Comparison of ENCODE assay signal across 9 cellular contexts in the genomic region with DNA sequence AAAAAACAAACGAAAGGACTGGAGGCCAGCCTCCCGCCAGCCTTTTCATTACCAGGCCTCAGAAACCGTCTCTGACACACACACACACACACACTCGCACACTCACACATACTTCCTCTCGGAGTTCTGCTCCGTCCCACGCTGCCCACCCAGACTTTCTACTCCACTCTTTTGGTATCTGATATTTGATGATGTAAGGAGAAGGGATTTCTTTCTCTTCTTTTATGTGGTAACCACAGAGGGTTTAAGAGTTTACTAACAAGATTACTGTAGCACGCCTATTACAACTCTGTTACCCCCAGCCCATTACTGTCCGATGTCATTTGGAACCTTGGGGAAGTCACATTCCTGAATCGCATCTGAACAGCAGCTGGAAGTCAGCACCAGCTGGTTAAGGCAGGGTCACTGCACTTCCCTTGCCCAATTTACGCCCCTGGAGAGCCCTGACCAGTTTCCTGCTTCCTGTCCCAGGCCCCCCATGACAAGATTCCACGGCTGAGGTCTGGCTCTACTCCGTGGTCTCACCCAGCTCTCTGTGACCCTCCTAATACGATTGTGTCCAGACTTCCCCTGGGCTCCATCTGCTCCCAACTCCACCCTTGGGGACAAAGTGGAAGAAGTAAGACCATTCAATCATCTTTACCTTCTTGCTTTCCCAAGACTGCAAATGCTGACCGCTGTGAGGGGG. TPM values are rescaled to one million over a fixed set of nuclear protein-coding genes. Genes with fewer than 3 reads are reported as not detected.
DNase-seq lines count a peak whose midpoint lies in the region; ATAC-seq and TF ChIP-seq lines count a peak whose summit lies in the region.
"Had no signal": no experiment of that assay in that cellular context is flagged by ENCODE, and none has a peak within 500 bp of the region (broad histone marks: within the 10 kb centered on the region; RNA-seq: fewer than 3 reads in every experiment).

No MANE protein-coding gene starts in this region.

- no peak for ATAC-seq in GM21529 (IDR thresholded peaks at IDR 0.05; ENCODE audit: unreplicated experiment)

- no peak for TF ChIP-seq CTCF in hepatocyte (IDR thresholded peaks at IDR 0.05; ENCODE audit: poor library complexity)
- TF ChIP-seq CTCF in GM20000 (IDR thresholded peaks at IDR 0.05; ENCODE audit: extremely low read depth, missing control alignments): no peak

- H3K4me3 ChIP-seq in hepatocyte (peak overlapping the region; percentile 87), skeletal muscle satellite cell (ENCODE audit: low read length) (peak overlapping the region; percentile 59)

- no peaks in the 10 kb centered on the region for H4K20me1 ChIP-seq in hepatocyte (ENCODE audit: insufficient read depth, poor library complexity, severe bottlenecking)

- H3K9me3 ChIP-seq in hepatocyte (ENCODE audit: low read depth) (no peaks in the 10 kb centered on the region), skeletal muscle satellite cell (replicated peaks; ENCODE audit: low read length) (no peaks in the 10 kb centered on the region)

- peaks cover 31% of the 10 kb centered on the region for H3K4me1 ChIP-seq in hepatocyte (ENCODE audit: insufficient read depth)
- H3K4me1 ChIP-seq in skeletal muscle satellite cell (ENCODE audit: control insufficient read depth, insufficient read depth, low read length): peaks cover 8% of the 10 kb centered on the region

- H3K27me3 ChIP-seq in hepatocyte (peaks cover 6% of the 10 kb centered on the region), skeletal muscle satellite cell (ENCODE audit: control insufficient read depth, insufficient read depth, low read length) (peaks cover 54% of the 10 kb centered on the region)

- H3K4me2 ChIP-seq in hepatocyte (peak overlapping the region; percentile 99), skeletal muscle satellite cell (ENCODE audit: low read length) (peak overlapping the region; percentile 73)

- peak overlapping the region; percentile 87 for H2AFZ ChIP-seq in hepatocyte

- 39% methylated on average over 14 of the region's 15 CpGs for WGBS in hepatocyte (ENCODE audit: low lambda C conversion rate, missing lambda C conversion rate)

- DNase-seq in DMS 273 (lab: John Stamatoyannopoulos, UW; ENCODE audit: unreplicated experiment): peak; percentile 55
- DNase-seq in DMS 273 treated with DMSO at 0.1 percent for 48 hours (lab: John Stamatoyannopoulos, UW): no peak
- DNase-seq in activated naive CD4-positive, alpha-beta T cell treated with anti-CD3 and anti-CD28 coated beads, Interleukin-2, amount 50 U/mL, for 16 hours: peak; percentile 48
- peak; percentile 63 for DNase-seq in hepatocyte (ENCODE audit: low spot score)
- no peak for DNase-seq in GM20000 (ENCODE audit: low spot score)
- DNase-seq in HEK293T (ENCODE audit: extremely low spot score): no peak

- no peaks in the 10 kb centered on the region for H3K9me2 ChIP-seq in hepatocyte (replicated peaks; ENCODE audit: insufficient read depth)

- no peak overlapping the region for H3K9ac ChIP-seq in skeletal muscle satellite cell (ENCODE audit: low read depth, low read length)

- peak overlapping the region; percentile 72 for H3K27ac ChIP-seq in hepatocyte
- H3K27ac ChIP-seq: 22Rv1 had no signal

- H3K36me3 ChIP-seq in hepatocyte (replicated peaks; ENCODE audit: insufficient read depth, low read depth): no peaks in the 10 kb centered on the region
- no peaks in the 10 kb centered on the region for H3K36me3 ChIP-seq in skeletal muscle satellite cell (ENCODE audit: insufficient read depth, low read length)

- peaks cover 17% of the 10 kb centered on the region for H3K79me2 ChIP-seq in hepatocyte

- POLR2A ChIA-PET in HEK293T (lab: Yijun Ruan, JAX): no interaction called here

- CTCF ChIA-PET in HEK293T (lab: Yijun Ruan, JAX): no interaction called here

TF ChIP-seq in HEK293T, 16 proteins besides CTCF, POLR2A, EP300 and RAD21:
- TF ChIP-seq FOXM1 (IDR thresholded peaks at IDR 0.05; ENCODE audit: borderline replicate concordance): no peak
- TF ChIP-seq L3MBTL2 (conservative IDR thresholded peaks at IDR 0.05): no peak
- no peak for TF ChIP-seq PKNOX1 (IDR thresholded peaks at IDR 0.05)

RNA-seq across cellular contexts. Expression of gene DENND2A, which starts 1.1 kb away (rescaled TPM):
- 5.9 and 6.7 TPM in 2 replicates for total RNA-seq in hepatocyte
- polyA plus RNA-seq in hepatocyte: 8.4 and 8.8 TPM in 2 replicates
- 0.51 and 2.0 TPM in 2 replicates for total RNA-seq in skeletal muscle satellite cell (2012; rRNA removed)

RNA-seq across cellular contexts. Expression of gene ADCK2, which starts 33.2 kb away (rescaled TPM):
- 22.4 and 22.8 TPM in 2 replicates for total RNA-seq in hepatocyte
- polyA plus RNA-seq in hepatocyte: 24.2 and 25.3 TPM in 2 replicates
- total RNA-seq in skeletal muscle satellite cell (2012; rRNA removed): 18.0 and 25.3 TPM in 2 replicates

RNA-seq across cellular contexts. Expression of gene NDUFB2, which starts 57.0 kb away (rescaled TPM):
- 343 and 372 TPM in 2 replicates for total RNA-seq in hepatocyte
- 312 and 379 TPM in 2 replicates for polyA plus RNA-seq in hepatocyte
- 103 and 111 TPM in 2 replicates for total RNA-seq in skeletal muscle satellite cell (2012; rRNA removed)

Comparison
In these comparisons a context has a peak if more than half of its experiments do, and no peak if none do; other contexts are left out.
1. DNase-seq: peak in DMS 273 (single experiment), activated naive CD4-positive, alpha-beta T cell treated with anti-CD3 and anti-CD28 coated beads, Interleukin-2, amount 50 U/mL, for 16 hours (single experiment) and hepatocyte (single experiment); none in DMS 273 treated with DMSO at 0.1 percent for 48 hours (single experiment), GM20000 (single experiment) and HEK293T (single experiment).